31 cellular contexts compared by ENCODE assay signal in the genomic region with DNA sequence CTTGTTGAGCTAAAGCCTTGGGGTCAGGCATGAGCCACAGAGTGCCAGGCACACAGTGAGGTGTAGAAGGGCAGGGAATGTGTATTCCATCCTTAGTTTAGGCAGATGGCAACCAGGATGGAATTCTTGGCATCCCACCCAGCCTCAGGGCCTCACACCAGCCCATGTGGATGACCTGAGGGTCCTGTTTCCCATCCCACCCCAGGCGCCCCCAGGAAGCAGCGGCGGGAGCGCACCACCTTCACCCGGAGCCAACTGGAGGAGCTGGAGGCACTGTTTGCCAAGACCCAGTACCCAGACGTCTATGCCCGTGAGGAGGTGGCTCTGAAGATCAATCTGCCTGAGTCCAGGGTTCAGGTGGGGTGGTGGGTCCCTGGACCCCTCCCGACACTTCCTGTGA. TPM values are rescaled to one million over a fixed set of nuclear protein-coding genes. Genes with fewer than 3 reads are reported as not detected.
"Had no signal": no experiment of that assay in that cellular context is flagged by ENCODE, and none has a peak within 500 bp of the region (broad histone marks: within the 10 kb centered on the region; RNA-seq: fewer than 3 reads in every experiment).

No MANE protein-coding gene starts in this region.

- ATAC-seq: effector memory CD8-positive, alpha-beta T cell; esophagus mucosa; gastrocnemius medialis; heart right ventricle; left cardiac atrium; left lung; left ventricle myocardium superior; lower lobe of right lung had no signal

- DNase-seq: colonic mucosa; cortex of kidney; effector CD8-positive, alpha-beta T cell; effector memory CD8-positive, alpha-beta T cell; endodermal cell; erythroblast; esophagus squamous epithelium; foreskin fibroblast; foreskin melanocyte; gastrocnemius medialis; glutamatergic neuron; head of caudate nucleus; heart right ventricle; hippocampal formation; left cardiac atrium; left lung; left ventricle myocardium superior; lower lobe of right lung; mesenchymal stem cell; midbrain had no signal

- H3K4me3 ChIP-seq: colonic mucosa, esophagus squamous epithelium, gastrocnemius medialis, heart right ventricle, left lung, lower lobe of right lung had no signal

- H3K27ac ChIP-seq: colonic mucosa, epithelial cell of prostate, esophagus squamous epithelium, gastrocnemius medialis, heart right ventricle, left lung, lower lobe of right lung had no signal

- H3K9me3 ChIP-seq: colonic mucosa, esophagus squamous epithelium, gastrocnemius medialis, heart right ventricle, left lung, lower lobe of right lung had no signal

- H3K4me1 ChIP-seq: colonic mucosa, esophagus squamous epithelium, gastrocnemius medialis, heart right ventricle, left lung, lower lobe of right lung had no signal

- H3K27me3 ChIP-seq: colonic mucosa had no signal

- H3K27ac Mint-ChIP-seq: dendritic cell treated with granulocyte-macrophage colony-stimulating factor and Interleukin-4, amounts not matched to agents 40 ng/mL and 50 ng/mL, for 4 days; effector memory CD8-positive, alpha-beta T cell; endodermal cell had no signal

- H3K36me3 ChIP-seq: colonic mucosa, esophagus squamous epithelium, gastrocnemius medialis, heart right ventricle, left lung, lower lobe of right lung had no signal

- H3K4me3 Mint-ChIP-seq: dendritic cell treated with granulocyte-macrophage colony-stimulating factor and Interleukin-4, amounts not matched to agents 40 ng/mL and 50 ng/mL, for 4 days; effector memory CD8-positive, alpha-beta T cell; endodermal cell had no signal

- H3K9me3 Mint-ChIP-seq: dendritic cell treated with granulocyte-macrophage colony-stimulating factor and Interleukin-4, amounts not matched to agents 40 ng/mL and 50 ng/mL, for 4 days; effector memory CD8-positive, alpha-beta T cell; endodermal cell had no signal

RNA-seq across cellular contexts. Expression of a gene that starts 14.3 kb away (rescaled TPM):
- total RNA-seq: colonic mucosa, dermis microvascular lymphatic vessel endothelial cell, esophagus mucosa, esophagus squamous epithelium, gastrocnemius medialis, glomerular endothelial cell, heart right ventricle, kidney epithelial cell, left cardiac atrium, left lung, left ventricle myocardium superior, lower leg skin, lower lobe of right lung, lung microvascular endothelial cell, mononuclear cell, mucosa of gallbladder had no signal
- polyA plus RNA-seq: heart right ventricle, keratinocyte had no signal

RNA-seq across cellular contexts. Expression of a gene that starts 23.0 kb away (rescaled TPM):
- total RNA-seq: colonic mucosa, dermis microvascular lymphatic vessel endothelial cell, endodermal cell, esophagus mucosa, esophagus squamous epithelium, gastrocnemius medialis, glomerular endothelial cell, heart right ventricle, kidney epithelial cell, left cardiac atrium, left lung, left ventricle myocardium superior, lower leg skin, lower lobe of right lung, lung microvascular endothelial cell, mononuclear cell, mucosa of gallbladder had no signal
- polyA plus RNA-seq: heart right ventricle, keratinocyte had no signal

RNA-seq across cellular contexts. Expression of a gene that starts 31.7 kb away (rescaled TPM):
- total RNA-seq: colonic mucosa, dermis microvascular lymphatic vessel endothelial cell, endodermal cell, esophagus mucosa, esophagus squamous epithelium, gastrocnemius medialis, glomerular endothelial cell, heart right ventricle, kidney epithelial cell, left cardiac atrium, left lung, left ventricle myocardium superior, lower leg skin, lower lobe of right lung, lung microvascular endothelial cell, mononuclear cell, mucosa of gallbladder had no signal
- polyA plus RNA-seq: heart right ventricle, keratinocyte had no signal

RNA-seq across cellular contexts. Expression of a gene that starts 50.1 kb away (rescaled TPM):
- total RNA-seq: dermis microvascular lymphatic vessel endothelial cell, esophagus mucosa, esophagus squamous epithelium, glomerular endothelial cell, heart right ventricle, kidney epithelial cell, left cardiac atrium, left lung, left ventricle myocardium superior, lower leg skin, lower lobe of right lung, lung microvascular endothelial cell, mononuclear cell had no signal
- polyA plus RNA-seq: heart right ventricle, keratinocyte had no signal
